ENCODE assay signal across 1 cellular context in the genomic region with DNA sequence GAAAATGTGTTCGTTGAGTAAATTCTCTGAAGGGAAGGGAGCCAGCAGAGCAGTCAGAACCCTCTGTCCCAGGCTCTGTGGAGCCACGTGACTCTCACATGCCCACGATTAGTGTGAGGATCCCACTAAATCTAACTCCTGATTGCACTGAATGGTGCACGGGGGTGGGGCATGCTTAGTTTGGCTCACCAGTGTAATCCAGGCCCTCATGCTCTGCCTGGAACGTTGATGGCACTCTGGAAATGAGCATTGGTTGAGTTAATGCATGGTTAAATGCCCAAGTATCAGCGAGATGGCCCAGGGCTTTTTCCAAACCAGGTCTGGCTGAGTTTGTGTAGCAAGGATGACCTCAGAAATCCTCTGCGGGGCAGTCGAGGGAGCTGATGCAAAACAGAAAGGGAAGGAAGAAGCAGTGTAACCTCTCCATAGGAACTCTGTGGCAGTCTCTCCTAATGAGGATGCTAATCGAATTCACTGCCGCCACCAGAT.
A peak's percentile ranks its signal among the peaks of the same experiment; 100 is the strongest.
TF ChIP-seq lines count a peak whose summit lies in the region.

No MANE protein-coding gene starts in this region.

TF ChIP-seq in H1, 55 proteins besides CTCF, POLR2A, EP300 and RAD21 (continued from another document):
- TF ChIP-seq MAFK (IDR thresholded peaks at IDR 0.05; ENCODE audit: low read depth, low read length): no peak
- TF ChIP-seq TAF1 (IDR thresholded peaks at IDR 0.05; ENCODE audit: low read depth, low read length): no peak
- TF ChIP-seq KDM1A (IDR thresholded peaks at IDR 0.05; ENCODE audit: borderline replicate concordance, low read length): no peak
- no peak for TF ChIP-seq ASH2L (IDR thresholded peaks at IDR 0.05; ENCODE audit: low read length)
- TF ChIP-seq, protein P1, sequence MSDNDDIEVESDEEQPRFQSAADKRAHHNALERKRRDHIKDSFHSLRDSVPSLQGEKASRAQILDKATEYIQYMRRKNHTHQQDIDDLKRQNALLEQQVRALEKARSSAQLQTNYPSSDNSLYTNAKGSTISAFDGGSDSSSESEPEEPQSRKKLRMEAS (IDR thresholded peaks at IDR 0.05): peak; percentile 49
- no peak for TF ChIP-seq SP2 (IDR thresholded peaks at IDR 0.05; ENCODE audit: low read length)
- no peak for TF ChIP-seq SIX5 (IDR thresholded peaks at IDR 0.05; ENCODE audit: low read depth, low read length)
- no peak for TF ChIP-seq EZH2 (IDR thresholded peaks at IDR 0.05; ENCODE audit: low read depth, low read length, severe bottlenecking)
- no peak for TF ChIP-seq SP4 (IDR thresholded peaks at IDR 0.05; ENCODE audit: low read length)
- TF ChIP-seq CHD2 (IDR thresholded peaks at IDR 0.05; ENCODE audit: low read length): no peak
- TF ChIP-seq, protein P2, sequence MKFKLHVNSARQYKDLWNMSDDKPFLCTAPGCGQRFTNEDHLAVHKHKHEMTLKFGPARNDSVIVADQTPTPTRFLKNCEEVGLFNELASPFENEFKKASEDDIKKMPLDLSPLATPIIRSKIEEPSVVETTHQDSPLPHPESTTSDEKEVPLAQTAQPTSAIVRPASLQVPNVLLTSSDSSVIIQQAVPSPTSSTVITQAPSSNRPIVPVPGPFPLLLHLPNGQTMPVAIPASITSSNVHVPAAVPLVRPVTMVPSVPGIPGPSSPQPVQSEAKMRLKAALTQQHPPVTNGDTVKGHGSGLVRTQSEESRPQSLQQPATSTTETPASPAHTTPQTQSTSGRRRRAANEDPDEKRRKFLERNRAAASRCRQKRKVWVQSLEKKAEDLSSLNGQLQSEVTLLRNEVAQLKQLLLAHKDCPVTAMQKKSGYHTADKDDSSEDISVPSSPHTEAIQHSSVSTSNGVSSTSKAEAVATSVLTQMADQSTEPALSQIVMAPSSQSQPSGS (IDR thresholded peaks at IDR 0.05; ENCODE audit: low read length): no peak
- TF ChIP-seq RBBP5 (IDR thresholded peaks at IDR 0.05; ENCODE audit: borderline replicate concordance, low read depth, low read length): 0 out of 2 replicates have a peak, but pooled peaks have one; percentile 52
- no peak for TF ChIP-seq BACH1 (IDR thresholded peaks at IDR 0.05; ENCODE audit: low read length)
- no peak for TF ChIP-seq CTBP2 (IDR thresholded peaks at IDR 0.05; ENCODE audit: borderline replicate concordance, insufficient read depth, insufficient read length, low read length)
- no peak for TF ChIP-seq JUND (IDR thresholded peaks at IDR 0.05; ENCODE audit: low read length)
- TF ChIP-seq GTF2F1 (IDR thresholded peaks at IDR 0.05; ENCODE audit: borderline replicate concordance, low read depth, low read length): no peak
- TF ChIP-seq FOSL1 (IDR thresholded peaks at IDR 0.05; ENCODE audit: insufficient read depth, low read depth, low read length): no peak
- no peak for TF ChIP-seq TCF12 (IDR thresholded peaks at IDR 0.05; ENCODE audit: low read depth, low read length)
- TF ChIP-seq, protein P3, sequence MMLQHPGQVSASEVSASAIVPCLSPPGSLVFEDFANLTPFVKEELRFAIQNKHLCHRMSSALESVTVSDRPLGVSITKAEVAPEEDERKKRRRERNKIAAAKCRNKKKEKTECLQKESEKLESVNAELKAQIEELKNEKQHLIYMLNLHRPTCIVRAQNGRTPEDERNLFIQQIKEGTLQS (IDR thresholded peaks at IDR 0.05; ENCODE audit: insufficient read depth, low read depth, low read length): no peak
